8 cellular contexts compared by ENCODE assay signal in genomic region chr18:77035788-77036187, GRCh38.
DNase-seq lines count a peak whose midpoint lies in the region; ATAC-seq, FAIRE-seq and TF ChIP-seq lines count a peak whose summit lies in the region.
"Not testable (repeated sequence)": the region's sequence is repeated elsewhere in the genome, so short reads cannot be mapped to it uniquely, and the experiment has no call there.

No MANE protein-coding gene starts in this region.

- not testable (repeated sequence) for H2AFZ ChIP-seq in GM12878 (ENCODE audit: control insufficient read depth, low read depth, low read length)

- FAIRE-seq in GM12878 (lab: Jason Lieb, UNC): not testable (repeated sequence)

- not testable (repeated sequence) for H3K36me3 ChIP-seq in CD8-positive, alpha-beta T cell (ENCODE audit: insufficient read depth, low read length); GM12878 (ENCODE audit: control insufficient read depth in 2 of 2, insufficient read depth in 2 of 2, low read length in 1 of 2); left ventricle myocardium inferior
- peaks cover 53% of the 10 kb centered on the region for H3K36me3 ChIP-seq in neutrophil

- not testable (repeated sequence) for H3K27me3 Mint-ChIP-seq in CD8-positive, alpha-beta T cell (ENCODE audit: low read depth); activated T-cell treated with anti-CD3 and anti-CD28 coated beads, Interleukin-2, amount 50 U/mL, for 24 hours

- 47% methylated on average over 4 of the region's 4 CpGs for WGBS in GM12878 (ENCODE audit: insufficient coverage, insufficient replicate concordance, low lambda C conversion rate, missing lambda C conversion rate)

- H3K9me3 ChIP-seq in CD8-positive, alpha-beta T cell (ENCODE audit: low read length); GM12878 (replicated peaks; ENCODE audit: control insufficient read depth, insufficient read depth, low read length); left ventricle myocardium inferior (replicated peaks); neutrophil: not testable (repeated sequence)

- H3K4me1 Mint-ChIP-seq in CD8-positive, alpha-beta T cell (ENCODE audit: low read depth): peaks cover 71% of the 10 kb centered on the region
- H3K4me1 Mint-ChIP-seq in activated T-cell treated with anti-CD3 and anti-CD28 coated beads, Interleukin-2, amount 50 U/mL, for 24 hours (ENCODE audit: low read depth): peaks cover 63% of the 10 kb centered on the region

- H3K9ac ChIP-seq in GM12878 (ENCODE audit: control insufficient read depth, insufficient read depth, low read length): not testable (repeated sequence)

- not testable (repeated sequence) for H3K27me3 ChIP-seq in CD8-positive, alpha-beta T cell (ENCODE audit: insufficient read depth, low read length); GM12878 (replicated peaks in 1 of 2; ENCODE audit: control insufficient read depth in 2 of 2, insufficient read depth in 2 of 2, low read length in 1 of 2); dorsolateral prefrontal cortex; left ventricle myocardium inferior (ENCODE audit: low read depth); neutrophil

- TF ChIP-seq CTCF in CD8-positive, alpha-beta T cell (IDR thresholded peaks at IDR 0.05); GM12878 (IDR thresholded peaks at IDR 0.05 in 2 of 3, conservative IDR thresholded peaks at IDR 0.05 in 1 of 3; ENCODE audit: control insufficient read depth in 2 of 3, extremely low read depth in 1 of 3, insufficient read depth in 1 of 3, low read depth in 3 of 3, low read length in 3 of 3); left ventricle myocardium inferior (IDR thresholded peaks at IDR 0.05; ENCODE audit: borderline replicate concordance); neutrophil (IDR thresholded peaks at IDR 0.05): not testable (repeated sequence)
- peak in 1 of 56 donors; percentile 12 for TF ChIP-seq CTCF in dorsolateral prefrontal cortex (IDR thresholded peaks at IDR 0.05 in 54 of 56, conservative IDR thresholded peaks at IDR 0.05 in 2 of 56; ENCODE audit: low read depth in 1 of 56, partially characterized antibody in 56 of 56)

- not testable (repeated sequence) for TF ChIP-seq RAD21 in GM12878 (IDR thresholded peaks at IDR 0.05; ENCODE audit: insufficient read depth, low read depth, low read length)

- not testable (repeated sequence) for H3K79me2 ChIP-seq in GM12878 (ENCODE audit: control insufficient read depth, insufficient read depth, low read length)

- not testable (repeated sequence) for DNase-seq in CD8-positive, alpha-beta T cell; activated T-cell treated with anti-CD3 and anti-CD28 coated beads, Interleukin-2, amount 50 U/mL, for 24 hours; GM12878 (ENCODE audit: low read depth, low spot score); dorsolateral prefrontal cortex; left ventricle myocardium inferior
- DNase-seq in M059J (ENCODE audit: low read depth): peak; percentile 44

- not testable (repeated sequence) for H4K20me1 ChIP-seq in GM12878 (ENCODE audit: control insufficient read depth, insufficient read depth)

- TF ChIP-seq EP300 in GM12878 (IDR thresholded peaks at IDR 0.05; ENCODE audit: borderline replicate concordance in 1 of 2, control insufficient read depth in 1 of 2, low read depth in 2 of 2, low read length in 2 of 2): not testable (repeated sequence)

- not testable (repeated sequence) for BruUV-seq in GM12878 (replicated peaks; lab: Mats Ljungman, UMichigan)

- peak overlapping the region; percentile 45 for H3K27ac Mint-ChIP-seq in CD8-positive, alpha-beta T cell
- peak overlapping the region; percentile 41 for H3K27ac Mint-ChIP-seq in activated T-cell treated with anti-CD3 and anti-CD28 coated beads, Interleukin-2, amount 50 U/mL, for 24 hours

- peaks cover 25% of the 10 kb centered on the region for H3K4me1 ChIP-seq in CD8-positive, alpha-beta T cell (ENCODE audit: insufficient read depth, low read length)
- H3K4me1 ChIP-seq in GM12878 (ENCODE audit: control insufficient read depth, insufficient read depth, low read length): not testable (repeated sequence)
- H3K4me1 ChIP-seq in left ventricle myocardium inferior: peaks cover 29% of the 10 kb centered on the region
- H3K4me1 ChIP-seq in neutrophil (ENCODE audit: control insufficient read depth in 1 of 2, insufficient read depth in 1 of 2, low read depth in 1 of 2, low read length in 1 of 2): peaks cover 19 to 43% of the 10 kb centered on the region in 2 experiments

- in situ Hi-C loops in GM12878 (cut with MboI): not testable (repeated sequence)

- H3K4me3 ChIP-seq in CD8-positive, alpha-beta T cell (ENCODE audit: low read depth, low read length); GM12878; left ventricle myocardium inferior; neutrophil (ENCODE audit: low read depth in 1 of 2, low read length in 1 of 2): not testable (repeated sequence)
- H3K4me3 ChIP-seq in dorsolateral prefrontal cortex: peak overlapping the region in 4 of 59 donors; percentile 2 to 20 (median 9)

- not testable (repeated sequence) for H3K27ac ChIP-seq in CD8-positive, alpha-beta T cell (ENCODE audit: low read depth, low read length); GM12878 (ENCODE audit: control insufficient read depth, insufficient read depth)
- H3K27ac ChIP-seq in dorsolateral prefrontal cortex: peak overlapping the region in 58 of 59 donors; percentile 10 to 93 (median 82)
- peak overlapping the region; percentile 22 for H3K27ac ChIP-seq in left ventricle myocardium inferior (replicated peaks)
- H3K27ac ChIP-seq in neutrophil: peak overlapping the region; percentile 25
- H3K27ac ChIP-seq in temporal lobe (ENCODE audit: low read depth, low read length): peak overlapping the region; percentile 77

- not testable (repeated sequence) for H3K4me2 ChIP-seq in GM12878 (ENCODE audit: control insufficient read depth, insufficient read depth)

- RAD21 ChIA-PET in GM12878 (lab: Charles Lee; ENCODE audit: unreplicated experiment): interaction anchor here (0.7 kb wide), 1 partner anchor 178 kb away, joined by 3 read pairs; no protein-coding TSS in a partner anchor

- intact Hi-C loops in CD8-positive, alpha-beta T cell (cut with DNase I, micrococcal nuclease); GM12878 (cut with micrococcal nuclease; ENCODE audit: unreplicated experiment); dorsolateral prefrontal cortex (cut with DNase I); left ventricle myocardium inferior (cut with micrococcal nuclease): not testable (repeated sequence)

- H3K36me3 Mint-ChIP-seq in CD8-positive, alpha-beta T cell: peaks cover 61% of the 10 kb centered on the region
- peaks cover 55% of the 10 kb centered on the region for H3K36me3 Mint-ChIP-seq in activated T-cell treated with anti-CD3 and anti-CD28 coated beads, Interleukin-2, amount 50 U/mL, for 24 hours (ENCODE audit: low read depth)

- SMC1A ChIA-PET in GM12878 (lab: Charles Lee; ENCODE audit: uncharacterized antibody, unreplicated experiment): interaction anchor here (0.7 to 1.5 kb wide), 2 partner anchors 11 to 35 kb away, joined by 3 to 5 read pairs; no protein-coding TSS in a partner anchor

- not testable (repeated sequence) for H3K4me3 Mint-ChIP-seq in CD8-positive, alpha-beta T cell; activated T-cell treated with anti-CD3 and anti-CD28 coated beads, Interleukin-2, amount 50 U/mL, for 24 hours

- CTCF ChIA-PET in CD8-positive, alpha-beta T cell (lab: Charles Lee): interaction anchor here (1.3 to 1.9 kb wide), 3 partner anchors 18 to 176 kb away, joined by 4 to 8 read pairs (median 5); no protein-coding TSS in a partner anchor
- CTCF ChIA-PET in GM12878 (lab: Yijun Ruan, JAX): interaction anchor here (2.5 kb wide), 1 partner anchor 35 kb away, joined by 9 read pairs; no protein-coding TSS in a partner anchor

- POLR2A ChIA-PET in CD8-positive, alpha-beta T cell (lab: Charles Lee): interaction anchor here (0.7 kb wide), 1 partner anchor 143 kb away, joined by 3 read pairs; no protein-coding TSS in a partner anchor
- POLR2A ChIA-PET in GM12878 (lab: Charles Lee): not testable (repeated sequence)

- not testable (repeated sequence) for H3K9me3 Mint-ChIP-seq in CD8-positive, alpha-beta T cell; activated T-cell treated with anti-CD3 and anti-CD28 coated beads, Interleukin-2, amount 50 U/mL, for 24 hours

- TF ChIP-seq POLR2A in GM12878 (IDR thresholded peaks at IDR 0.05; ENCODE audit: low read depth, low read length): not testable (repeated sequence)

- ATAC-seq in CD8-positive, alpha-beta T cell; GM12878: not testable (repeated sequence)

TF ChIP-seq in GM12878, 131 proteins besides CTCF, POLR2A, EP300 and RAD21:
- TF ChIP-seq BCL3 (IDR thresholded peaks at IDR 0.05; ENCODE audit: borderline replicate concordance, insufficient read depth, low read depth, low read length, poor library complexity, severe bottlenecking): peak; percentile 9
TF ChIP-seq in GM12878: peak in this region for 1; not testable (repeated sequence) for 130.
